ENCODE assay signal across 1 cellular context in the genomic region with DNA sequence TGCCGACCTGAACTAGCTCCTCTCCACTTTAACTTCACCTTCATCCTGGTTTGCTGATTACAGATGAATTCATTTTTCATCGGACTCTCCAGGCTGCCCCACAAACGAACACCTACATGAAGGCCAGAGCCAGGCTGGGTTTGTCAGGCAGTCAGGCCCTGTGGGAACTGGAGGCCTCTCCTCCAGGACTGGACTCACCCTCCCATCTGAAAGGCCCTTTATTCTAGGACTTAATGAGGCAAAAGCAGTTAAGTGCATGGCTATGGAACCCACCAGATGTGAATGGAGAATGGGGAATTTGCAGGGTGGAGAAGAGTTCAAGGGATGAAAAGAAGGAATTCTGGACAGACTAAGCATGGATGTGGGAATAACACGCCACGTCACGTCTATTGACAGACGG.
TF ChIP-seq lines count a peak whose summit lies in the region.

No MANE protein-coding gene starts in this region.

TF ChIP-seq in IMR-90, 13 proteins besides CTCF, POLR2A, EP300 and RAD21:
- no peak for TF ChIP-seq MAZ (IDR thresholded peaks at IDR 0.05; ENCODE audit: borderline replicate concordance, low read depth, low read length)
- no peak for TF ChIP-seq CHD1 (IDR thresholded peaks at IDR 0.05; ENCODE audit: low read depth, low read length)
- TF ChIP-seq, protein P1, sequence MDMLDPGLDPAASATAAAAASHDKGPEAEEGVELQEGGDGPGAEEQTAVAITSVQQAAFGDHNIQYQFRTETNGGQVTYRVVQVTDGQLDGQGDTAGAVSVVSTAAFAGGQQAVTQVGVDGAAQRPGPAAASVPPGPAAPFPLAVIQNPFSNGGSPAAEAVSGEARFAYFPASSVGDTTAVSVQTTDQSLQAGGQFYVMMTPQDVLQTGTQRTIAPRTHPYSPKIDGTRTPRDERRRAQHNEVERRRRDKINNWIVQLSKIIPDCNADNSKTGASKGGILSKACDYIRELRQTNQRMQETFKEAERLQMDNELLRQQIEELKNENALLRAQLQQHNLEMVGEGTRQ (IDR thresholded peaks at IDR 0.05; ENCODE audit: low read depth, low read length) = no peak
- no peak for TF ChIP-seq RCOR1 (IDR thresholded peaks at IDR 0.05; ENCODE audit: insufficient replicate concordance, low read length)
- no peak for TF ChIP-seq MXI1 (IDR thresholded peaks at IDR 0.05; ENCODE audit: borderline replicate concordance, low read depth, low read length)
- TF ChIP-seq NFE2L2 (IDR thresholded peaks at IDR 0.05; ENCODE audit: low read depth, low read length) = no peak
- TF ChIP-seq CEBPB (IDR thresholded peaks at IDR 0.05; ENCODE audit: low read depth, low read length) = no peak
- TF ChIP-seq, protein P2, sequence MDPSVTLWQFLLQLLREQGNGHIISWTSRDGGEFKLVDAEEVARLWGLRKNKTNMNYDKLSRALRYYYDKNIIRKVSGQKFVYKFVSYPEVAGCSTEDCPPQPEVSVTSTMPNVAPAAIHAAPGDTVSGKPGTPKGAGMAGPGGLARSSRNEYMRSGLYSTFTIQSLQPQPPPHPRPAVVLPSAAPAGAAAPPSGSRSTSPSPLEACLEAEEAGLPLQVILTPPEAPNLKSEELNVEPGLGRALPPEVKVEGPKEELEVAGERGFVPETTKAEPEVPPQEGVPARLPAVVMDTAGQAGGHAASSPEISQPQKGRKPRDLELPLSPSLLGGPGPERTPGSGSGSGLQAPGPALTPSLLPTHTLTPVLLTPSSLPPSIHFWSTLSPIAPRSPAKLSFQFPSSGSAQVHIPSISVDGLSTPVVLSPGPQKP (IDR thresholded peaks at IDR 0.05; ENCODE audit: borderline replicate concordance, low read depth, low read length) = no peak
- no peak for TF ChIP-seq MAFK (IDR thresholded peaks at IDR 0.05; ENCODE audit: low read depth, low read length)
- TF ChIP-seq BHLHE40 (IDR thresholded peaks at IDR 0.05; ENCODE audit: low read depth, low read length) = no peak
- no peak for TF ChIP-seq FOS (IDR thresholded peaks at IDR 0.05; ENCODE audit: low read depth, low read length)
- TF ChIP-seq RFX5 (IDR thresholded peaks at IDR 0.05; ENCODE audit: low read depth, low read length) = no peak
- no peak for TF ChIP-seq SMC3 (IDR thresholded peaks at IDR 0.05; ENCODE audit: low read depth, low read length)
